ENCODE assay signal across 8 cellular contexts in the genomic region with DNA sequence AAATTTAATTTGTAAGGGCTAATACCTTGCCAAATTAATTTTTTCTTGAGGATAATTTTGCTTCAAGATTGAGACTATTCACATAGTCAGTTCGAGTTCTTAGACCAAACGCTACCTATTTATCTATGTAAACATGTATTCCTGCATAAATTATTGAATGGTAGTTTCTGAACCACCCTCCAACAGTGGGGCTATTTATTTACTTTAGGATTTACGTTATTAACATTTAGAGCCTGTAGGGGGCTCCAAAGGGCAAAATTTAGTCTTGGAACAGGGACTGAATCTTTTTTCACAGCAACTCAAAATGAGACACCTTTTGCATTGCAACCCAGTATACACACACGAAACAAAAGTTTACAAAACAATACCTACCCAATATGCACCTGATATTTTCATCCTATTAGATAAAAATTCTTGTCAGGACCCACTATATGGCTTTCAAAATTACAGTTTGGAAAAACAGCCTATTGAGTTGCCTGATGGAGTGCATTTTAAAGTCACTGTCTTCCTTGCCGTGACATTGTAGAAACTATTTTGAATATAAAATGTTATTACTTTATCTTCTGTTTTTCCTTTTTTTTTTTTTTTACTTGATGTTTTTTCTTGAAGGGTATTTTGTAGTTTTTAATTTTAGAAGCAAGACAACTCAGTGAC. TPM values are rescaled to one million over a fixed set of nuclear protein-coding genes. Genes with fewer than 3 reads are reported as not detected.
DNase-seq lines count a peak whose midpoint lies in the region; ATAC-seq and TF ChIP-seq lines count a peak whose summit lies in the region.

No MANE protein-coding gene starts in this region.

- no peaks in the 10 kb centered on the region for H3K4me1 Mint-ChIP-seq in activated naive CD4-positive, alpha-beta T cell treated with anti-CD3 and anti-CD28 coated beads, Interleukin-2, amount 10 ng/mL, durations not matched to agents 7 days and 5 days
- peaks cover 6% of the 10 kb centered on the region for H3K4me1 Mint-ChIP-seq in nephron

- CTCF ChIA-PET in activated naive CD4-positive, alpha-beta T cell treated with anti-CD3 and anti-CD28 coated beads, Interleukin-2, amount 10 ng/mL, durations not matched to agents 7 days and 5 days (lab: Charles Lee) = interaction anchor here (0.6 to 1.3 kb wide), 2 partner anchors 134 to 239 kb away, joined by 3 to 6 read pairs; no protein-coding TSS in a partner anchor

- peak; percentile 23 for DNase-seq in activated naive CD4-positive, alpha-beta T cell treated with anti-CD3 and anti-CD28 coated beads, Interleukin-2, amount 10 ng/mL, durations not matched to agents 7 days and 5 days
- no peak for DNase-seq in activated naive CD4-positive, alpha-beta T cell (lab: John Stamatoyannopoulos, UW)
- peak; percentile 46 for DNase-seq in Jurkat, Clone E6-1 (ENCODE audit: low read depth, low spot score)
- DNase-seq in RPMI8226 (peak; percentile 66), erythroblast (lab: John Stamatoyannopoulos, UW) (peak; percentile 50 to 67)

- peaks cover 12% of the 10 kb centered on the region for H3K36me3 Mint-ChIP-seq in activated naive CD4-positive, alpha-beta T cell treated with anti-CD3 and anti-CD28 coated beads, Interleukin-2, amount 10 ng/mL, durations not matched to agents 7 days and 5 days
- peaks cover 3% of the 10 kb centered on the region for H3K36me3 Mint-ChIP-seq in nephron (ENCODE audit: low read depth)

- peak; percentile 63 to 67 (median 66) for TF ChIP-seq CTCF in nephron (IDR thresholded peaks at IDR 0.05; ENCODE audit: unreplicated experiment in 3 of 3)

- H3K9me3 Mint-ChIP-seq in activated naive CD4-positive, alpha-beta T cell treated with anti-CD3 and anti-CD28 coated beads, Interleukin-2, amount 10 ng/mL, durations not matched to agents 7 days and 5 days = no peaks in the 10 kb centered on the region
- H3K9me3 Mint-ChIP-seq in nephron = no peaks in the 10 kb centered on the region

- H3K4me3 ChIP-seq in Jurkat, Clone E6-1 (ENCODE audit: low read length) = no peak overlapping the region

- no peak for TF ChIP-seq POLR2A in erythroblast (IDR thresholded peaks at IDR 0.05; ENCODE audit: low read length)

- H3K4me3 Mint-ChIP-seq in activated naive CD4-positive, alpha-beta T cell treated with anti-CD3 and anti-CD28 coated beads, Interleukin-2, amount 10 ng/mL, durations not matched to agents 7 days and 5 days = no peak overlapping the region
- H3K4me3 Mint-ChIP-seq in nephron = no peak overlapping the region

- no peak overlapping the region for H3K27ac Mint-ChIP-seq in activated naive CD4-positive, alpha-beta T cell treated with anti-CD3 and anti-CD28 coated beads, Interleukin-2, amount 10 ng/mL, durations not matched to agents 7 days and 5 days
- no peak overlapping the region for H3K27ac Mint-ChIP-seq in nephron

- ATAC-seq in GM21528 (IDR thresholded peaks at IDR 0.05; ENCODE audit: low FRiP score, unreplicated experiment) (peak; percentile 90), HG03095 (IDR thresholded peaks at IDR 0.05; ENCODE audit: unreplicated experiment) (no peak)

- no peaks in the 10 kb centered on the region for H3K27me3 Mint-ChIP-seq in activated naive CD4-positive, alpha-beta T cell treated with anti-CD3 and anti-CD28 coated beads, Interleukin-2, amount 10 ng/mL, durations not matched to agents 7 days and 5 days
- H3K27me3 Mint-ChIP-seq in nephron (ENCODE audit: low read depth) = no peaks in the 10 kb centered on the region

RNA-seq across cellular contexts. Expression of gene POU4F3, which starts 47.1 kb away (rescaled TPM):
- polyA plus RNA-seq in Jurkat, Clone E6-1 (2012; ENCODE audit: insufficient read depth, insufficient read length) = not detected

Comparison
In these comparisons a context has a peak if more than half of its experiments do, and no peak if none do; other contexts are left out.
1. DNase-seq: peak in activated naive CD4-positive, alpha-beta T cell treated with anti-CD3 and anti-CD28 coated beads, Interleukin-2, amount 10 ng/mL, durations not matched to agents 7 days and 5 days (single experiment), Jurkat, Clone E6-1 (single experiment), RPMI8226 (single experiment) and erythroblast (2 of 2); none in activated naive CD4-positive, alpha-beta T cell (0 of 4).